27 cellular contexts compared by ENCODE assay signal in genomic region chr6:147116043-147116442, GRCh38.
DNase-seq lines count a peak whose midpoint lies in the region; ATAC-seq, FAIRE-seq and TF ChIP-seq lines count a peak whose summit lies in the region.
"Had no signal": no experiment of that assay in that cellular context is flagged by ENCODE, and none has a peak within 500 bp of the region (broad histone marks: within the 10 kb centered on the region; RNA-seq: fewer than 3 reads in every experiment).

No MANE protein-coding gene starts in this region.

- BruUV-seq in K562 (replicated peaks; lab: Mats Ljungman, UMichigan), result no TSS peak

- in situ Hi-C loops in G401 (cut with HindIII; ENCODE audit: low sequenced_read_pairs) (no loop called here), K562 (cut with MboI) (no loop called here)

- H4K20me1 ChIP-seq in K562 (replicated peaks; ENCODE audit: control insufficient read depth, insufficient read depth, low read length), result no peaks in the 10 kb centered on the region
- H4K20me1 ChIP-seq: BLaER1 treated with 17β-estradiol and CSF1 and Interleukin-3, amounts not matched to agents 10 nM and 100 nM had no signal

- no peak for TF ChIP-seq CTCF in K562 (IDR thresholded peaks at IDR 0.05 in 2 of 3, conservative IDR thresholded peaks at IDR 0.05 in 1 of 3; ENCODE audit: insufficient read depth in 2 of 3, low read depth in 1 of 3, low read length in 3 of 3)
- TF ChIP-seq CTCF in neutrophil (IDR thresholded peaks at IDR 0.05), result no peak
- no peak for TF ChIP-seq CTCF in GM10248 (IDR thresholded peaks at IDR 0.05; ENCODE audit: control extremely low read depth, extremely low read depth, low read depth, missing control alignments)

- no peaks in the 10 kb centered on the region for H3K79me2 ChIP-seq in K562 (ENCODE audit: control insufficient read depth, insufficient read depth, low read length)

- TF ChIP-seq RAD21 in K562 (CRISPR knock-in tag; conservative IDR thresholded peaks at IDR 0.05 in 1 of 2, IDR thresholded peaks at IDR 0.05 in 1 of 2), result no peak

- H3K27me3 ChIP-seq in K562 (ENCODE audit: control insufficient read depth in 2 of 2, insufficient read depth in 2 of 2, low read length in 2 of 2) (no peaks in the 10 kb centered on the region), neutrophil (no peaks in the 10 kb centered on the region)
- H3K27me3 ChIP-seq: BE2C; BLaER1 treated with 17β-estradiol and CSF1 and Interleukin-3, amounts not matched to agents 10 nM and 100 nM had no signal

- no peak for TF ChIP-seq EP300 in K562 (IDR thresholded peaks at IDR 0.05; ENCODE audit: low read length)

- no peak for TF ChIP-seq POLR2A in K562 (conservative IDR thresholded peaks at IDR 0.05)

- ATAC-seq in K562 (no peak; the same call in 1 of the 3 replicates), HG03175 (IDR thresholded peaks at IDR 0.05; ENCODE audit: unreplicated experiment) (no peak), GM18502 (IDR thresholded peaks at IDR 0.05; ENCODE audit: poor library complexity, unreplicated experiment) (no peak)
- ATAC-seq: A549 had no signal

- CTCF ChIA-PET in K562 (lab: Yijun Ruan, JAX; ENCODE audit: low intra/inter-chr PET ratio) (no interaction called here), GM10248 (lab: Yijun Ruan, JAX) (interaction anchor here (1.0 to 1.1 kb wide), 2 partner anchors 8 to 10 kb away, joined by 3 read pairs; no protein-coding TSS in a partner anchor)

- H3K9me3 ChIP-seq in K562 (replicated peaks; ENCODE audit: control insufficient read depth, insufficient read depth, low read depth, low read length), result no peaks in the 10 kb centered on the region
- H3K9me3 ChIP-seq in neutrophil, result no peaks in the 10 kb centered on the region
- H3K9me3 ChIP-seq: A549; BE2C; BLaER1 treated with 17β-estradiol and CSF1 and Interleukin-3, amounts not matched to agents 10 nM and 100 nM had no signal

- H3K36me3 ChIP-seq in K562 (ENCODE audit: control insufficient read depth, insufficient read depth, low read length) (no peaks in the 10 kb centered on the region), neutrophil (no peaks in the 10 kb centered on the region)
- H3K36me3 ChIP-seq: BE2C; BLaER1 treated with 17β-estradiol and CSF1 and Interleukin-3, amounts not matched to agents 10 nM and 100 nM had no signal

- WGBS in K562 (ENCODE audit: insufficient coverage, low coverage, missing lambda C conversion rate), result 20% methylated on average over 4 of the region's 4 CpGs

- no peaks in the 10 kb centered on the region for H3K4me1 ChIP-seq in K562 (replicated peaks in 1 of 2; ENCODE audit: control insufficient read depth in 2 of 2, insufficient read depth in 2 of 2, low read length in 2 of 2)
- H3K4me1 ChIP-seq in neutrophil (ENCODE audit: control insufficient read depth in 1 of 2, insufficient read depth in 1 of 2, low read depth in 1 of 2, low read length in 1 of 2), result peaks cover 47 to 56% of the 10 kb centered on the region in 2 experiments
- H3K4me1 ChIP-seq: A549; BE2C; BLaER1 treated with 17β-estradiol and CSF1 and Interleukin-3, amounts not matched to agents 10 nM and 100 nM had no signal

- intact Hi-C loops in K562 (cut with micrococcal nuclease), result no loop called here

- no peak overlapping the region for H3K4me2 ChIP-seq in K562 (ENCODE audit: insufficient read depth, low read length)
- H3K4me2 ChIP-seq: A549; BLaER1 treated with 17β-estradiol and CSF1 and Interleukin-3, amounts not matched to agents 10 nM and 100 nM had no signal

- H3K27ac ChIP-seq in K562 (ENCODE audit: extremely low read depth, low read depth, low read length) (no peak overlapping the region), neutrophil (peak overlapping the region; percentile 75)
- H3K27ac ChIP-seq: A549; BLaER1 treated with 17β-estradiol and CSF1 and Interleukin-3, amounts not matched to agents 10 nM and 100 nM; GM23248 had no signal

- POLR2A ChIA-PET in K562 (lab: Yijun Ruan, JAX) (interaction anchor here (0.5 to 2.2 kb wide), 2 partner anchors 9 to 86 kb away, joined by 3 to 5 read pairs; no protein-coding TSS in a partner anchor), GM10248 (lab: Yijun Ruan, JAX) (no interaction called here)

- H3K9ac ChIP-seq in K562 (ENCODE audit: insufficient read depth in 1 of 2, low read depth in 2 of 2, low read length in 2 of 2), result no peak overlapping the region
- H3K9ac ChIP-seq: BLaER1 treated with 17β-estradiol and CSF1 and Interleukin-3, amounts not matched to agents 10 nM and 100 nM; GM23248 had no signal

- peak overlapping the region; percentile 35 for H2AFZ ChIP-seq in K562 (ENCODE audit: low read depth, low read length)
- H2AFZ ChIP-seq: GM23248 had no signal

- FAIRE-seq in K562 (lab: Jason Lieb, UNC), result no peak
- FAIRE-seq: A549, D721Med, GM12892, GM19239, H1 had no signal

- peak; percentile 41 for DNase-seq in G401 (ENCODE audit: low spot score)
- DNase-seq in NCI-H146 (lab: John Stamatoyannopoulos, UW), result peak; percentile 42
- DNase-seq in K562 (ENCODE audit: extremely low read depth in 1 of 4, low spot score in 3 of 4), result no peak
- no peak for DNase-seq in NCI-H446 (lab: John Stamatoyannopoulos, UW)
- no peak for DNase-seq in GM10248 (ENCODE audit: extremely low spot score)
- DNase-seq: 8988T; ACHN; AML-193; BE2C; CD4-positive, alpha-beta T cell; CD8-positive, alpha-beta memory T cell; DMS 273 treated with DMSO at 0.1 percent for 48 hours; DMS79; EL; GF-D8; GM23248; H7; HCEC 1CT had no signal

- H3K4me3 ChIP-seq in K562, result no peak overlapping the region
- H3K4me3 ChIP-seq in neutrophil (ENCODE audit: low read depth in 1 of 2, low read length in 1 of 2), result no peak overlapping the region
- H3K4me3 ChIP-seq: A549; BLaER1 treated with 17β-estradiol and CSF1 and Interleukin-3, amounts not matched to agents 10 nM and 100 nM; GM23248 had no signal

- H3K9me1 ChIP-seq in K562 (ENCODE audit: control insufficient read depth, insufficient read depth, low read length), result no peaks in the 10 kb centered on the region

TF ChIP-seq in K562, 482 proteins besides CTCF, POLR2A, EP300 and RAD21 (continues in another document):
- TF ChIP-seq ZNF41 (CRISPR knock-in tag; conservative IDR thresholded peaks at IDR 0.05) (no peak), ZBTB26 (CRISPR knock-in tag; IDR thresholded peaks at IDR 0.05) (no peak), TCF7L2 (IDR thresholded peaks at IDR 0.05; ENCODE audit: low read depth, low read length) (no peak), PRDM10 (IDR thresholded peaks at IDR 0.05; ENCODE audit: partially characterized antibody) (no peak), PBX2 (CRISPR knock-in tag; IDR thresholded peaks at IDR 0.05; ENCODE audit: low read depth) (no peak), PBX2 (tag; conservative IDR thresholded peaks at IDR 0.05; ENCODE audit: low read depth) (peak; percentile 61), MEIS2 (IDR thresholded peaks at IDR 0.05; ENCODE audit: partially characterized antibody) (peak; percentile 45)

Comparison
In these comparisons a context has a peak if more than half of its experiments do, and no peak if none do; other contexts are left out.
1. DNase-seq: peak in G401 (single experiment) and NCI-H146 (single experiment); none in K562 (0 of 4), NCI-H446 (0 of 2) and GM10248 (single experiment).